15 cellular contexts compared by ENCODE assay signal in the genomic region with DNA sequence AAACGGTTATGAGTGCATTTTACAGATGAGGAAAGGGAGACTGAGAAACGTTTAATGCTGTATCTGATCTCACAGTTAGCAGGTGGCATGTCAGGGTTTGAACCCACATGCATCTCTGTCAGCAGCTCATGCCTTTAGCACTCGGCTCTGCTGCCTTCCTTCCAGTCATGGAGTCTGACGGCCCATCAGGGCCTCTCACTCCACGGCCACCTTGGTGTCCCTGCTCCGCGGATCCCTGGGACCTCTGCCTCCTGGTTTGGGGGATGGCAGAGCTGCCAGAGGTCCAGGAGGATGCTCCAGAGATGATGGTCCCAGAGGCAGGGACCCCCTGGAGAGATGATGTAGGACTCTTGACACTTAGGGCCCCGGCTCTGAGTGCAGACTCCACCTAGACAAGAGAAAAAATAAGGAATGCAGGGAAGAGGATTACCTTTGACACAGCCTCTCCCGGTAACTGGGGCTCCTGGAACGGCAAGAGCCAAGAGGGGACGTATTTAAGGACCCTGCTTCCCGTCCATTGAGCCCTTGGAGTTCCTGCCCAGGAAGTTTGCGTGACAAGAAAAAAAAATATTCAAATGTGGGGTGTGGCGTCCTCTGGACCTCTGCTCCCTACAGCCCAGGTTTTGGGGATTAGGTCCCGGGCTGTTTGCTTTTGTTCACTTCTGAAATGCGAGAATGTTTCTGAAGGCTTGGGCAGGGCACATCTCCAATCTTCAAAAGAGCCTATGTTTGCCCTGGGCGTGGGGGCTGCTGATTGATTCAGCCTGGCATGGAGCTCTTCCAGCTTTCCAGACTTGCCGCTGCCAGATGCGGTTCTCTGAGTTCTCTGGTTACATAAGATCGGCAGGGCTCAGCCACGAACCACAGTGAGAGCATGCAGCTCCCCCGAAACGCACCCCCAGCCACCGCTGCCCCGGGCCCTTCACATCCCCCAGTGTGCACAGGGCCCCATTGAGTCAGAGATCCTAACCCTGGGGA. TPM values are rescaled to one million over a fixed set of nuclear protein-coding genes. Genes with fewer than 3 reads are reported as not detected.
A peak's percentile ranks its signal among the peaks of the same experiment; 100 is the strongest.
DNase-seq lines count a peak whose midpoint lies in the region; ATAC-seq and TF ChIP-seq lines count a peak whose summit lies in the region.
"Had no signal": no experiment of that assay in that cellular context is flagged by ENCODE, and none has a peak within 500 bp of the region (broad histone marks: within the 10 kb centered on the region; RNA-seq: fewer than 3 reads in every experiment).

Gene ALDH3A1 (minus strand): TSS at position 470 of the 978 bp plus-strand sequence. CDS start 3,169 bp downstream, outside the sequence.

- H3K27ac ChIP-seq in breast epithelium: peak within 1 kb of the TSS; percentile 38 to 64
- H3K27ac ChIP-seq in left lung: peak within 1 kb of the TSS in 1 of 2 donors; percentile 2
- H3K27ac ChIP-seq: WERI-Rb-1 had no signal

- TF ChIP-seq EP300 in Ishikawa (IDR thresholded peaks at IDR 0.05; ENCODE audit: borderline replicate concordance): peak; percentile 65

- H3K36me3 ChIP-seq in breast epithelium: no peaks in the 10 kb centered on the region
- no peaks in the 10 kb centered on the region for H3K36me3 ChIP-seq in left lung
- H3K36me3 ChIP-seq: WERI-Rb-1 had no signal

- TF ChIP-seq CTCF in breast epithelium (IDR thresholded peaks at IDR 0.05): no peak
- no peak for TF ChIP-seq CTCF in left lung (IDR thresholded peaks at IDR 0.05)
- no peak for TF ChIP-seq CTCF in omental fat pad (IDR thresholded peaks at IDR 0.05)

- DNase-seq in breast epithelium (ENCODE audit: low spot score in 2 of 2) (no peak), left lung (peak in 1 of 2 donors; percentile 71), superior temporal gyrus (ENCODE audit: extremely low spot score) (peak; percentile 41), cerebellum (ENCODE audit: low spot score) (no peak), NCI-H2029 treated with DMSO at 0.1 percent for 48 hours (lab: John Stamatoyannopoulos, UW) (no peak), omental fat pad (ENCODE audit: low spot score) (no peak)
- no peak for DNase-seq in stimulated activated naive CD4-positive, alpha-beta T cell treated with Interleukin-2 at 50 U/mL for 16 hours (lab: John Stamatoyannopoulos, UW)
- DNase-seq: activated naive CD8-positive, alpha-beta T cell treated with anti-CD3 and anti-CD28 coated beads, Interleukin-2, amount 50 U/mL, for 24 hours; effector memory CD4-positive, alpha-beta T cell; H9; WERI-Rb-1 had no signal

- ATAC-seq in left lung: peak; percentile 9
- no peak for ATAC-seq in omental fat pad (ENCODE audit: low FRiP score)
- ATAC-seq: activated naive CD8-positive, alpha-beta T cell treated with anti-CD3 and anti-CD28 coated beads, Interleukin-2, amount 50 U/mL, for 24 hours; K562; stimulated activated effector memory CD8-positive, alpha-beta T cell treated with anti-CD3 and anti-CD28 coated beads, Interleukin-12 subunit alpha, Interleukin-12 subunit beta, amount 100 ng/mL, for 72 hours had no signal

- intact Hi-C loops in breast epithelium (cut with DNase I; ENCODE audit: low total_unique reads) (no loop called here), left lung (cut with DNase I) (no loop called here)

- no peak for TF ChIP-seq POLR2A in breast epithelium (IDR thresholded peaks at IDR 0.05)

- no peak for TF ChIP-seq RAD21 in Ishikawa (IDR thresholded peaks at IDR 0.05; ENCODE audit: low read depth)

- H3K27me3 ChIP-seq in breast epithelium (no peaks in the 10 kb centered on the region), left lung (no peaks in the 10 kb centered on the region)

- no peak within 1 kb of the TSS for H3K4me3 ChIP-seq in breast epithelium
- no peak within 1 kb of the TSS for H3K4me3 ChIP-seq in left lung
- H3K4me3 ChIP-seq: K562 had no signal

- H3K4me1 ChIP-seq in breast epithelium: peaks cover 3 to 5% of the 10 kb centered on the region in 2 donors
- H3K4me1 ChIP-seq in left lung: peaks cover 0 to 26% of the 10 kb centered on the region in 2 donors

- H3K9me3 ChIP-seq in breast epithelium (no peaks in the 10 kb centered on the region), left lung (no peaks in the 10 kb centered on the region)

TF ChIP-seq in Ishikawa, 13 proteins besides CTCF, POLR2A, EP300 and RAD21:
- no peak for TF ChIP-seq YY1 (IDR thresholded peaks at IDR 0.05; ENCODE audit: low read depth)
- TF ChIP-seq EGR1 (IDR thresholded peaks at IDR 0.05): no peak
- TF ChIP-seq REST (IDR thresholded peaks at IDR 0.05; ENCODE audit: low read depth): no peak
- peak; percentile 70; the same call in 1 of the 2 replicates for TF ChIP-seq NFIC (IDR thresholded peaks at IDR 0.05)
- TF ChIP-seq TAF1 (IDR thresholded peaks at IDR 0.05; ENCODE audit: low read depth): no peak
- TF ChIP-seq, protein P1, sequence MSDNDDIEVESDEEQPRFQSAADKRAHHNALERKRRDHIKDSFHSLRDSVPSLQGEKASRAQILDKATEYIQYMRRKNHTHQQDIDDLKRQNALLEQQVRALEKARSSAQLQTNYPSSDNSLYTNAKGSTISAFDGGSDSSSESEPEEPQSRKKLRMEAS (IDR thresholded peaks at IDR 0.05): no peak
- TF ChIP-seq CREB1 (IDR thresholded peaks at IDR 0.05; ENCODE audit: low read depth): no peak
- 0 out of 2 replicates have a peak, but pooled peaks have one; percentile 45 for TF ChIP-seq FOXM1 (IDR thresholded peaks at IDR 0.05; ENCODE audit: borderline replicate concordance, low read depth)
- no peak for TF ChIP-seq USF1 (IDR thresholded peaks at IDR 0.05)
- TF ChIP-seq TEAD4 (IDR thresholded peaks at IDR 0.05): no peak
- no peak for TF ChIP-seq CEBPB (IDR thresholded peaks at IDR 0.05)
- no peak for TF ChIP-seq ZBTB7A (IDR thresholded peaks at IDR 0.05; ENCODE audit: low read depth)
- peak; percentile 38; the same call in 1 of the 2 replicates for TF ChIP-seq TCF12 (IDR thresholded peaks at IDR 0.05; ENCODE audit: low read depth)
TF ChIP-seq in Ishikawa: peak in this region for 3.

RNA-seq across cellular contexts. Expression of gene ALDH3A1, which starts in this region (rescaled TPM):
- total RNA-seq in breast epithelium: 1 to 10 TPM; 1.1 to 5.6 (median 2.0) TPM
- 1 to 10 TPM; 1.2 to 4.7 TPM for total RNA-seq in left lung
- not detected for total RNA-seq in cerebellum
- 1 to 10 TPM; 2.3 to 4.9 (median 3.3) TPM for total RNA-seq in omental fat pad
- total RNA-seq: K562, neural crest cell had no signal
